Comparison of ENCODE assay signal across 21 cellular contexts in genomic region chr11:125351045-125351867, GRCh38.
"Had no signal": no experiment of that assay in that cellular context is flagged by ENCODE, and none has a peak within 500 bp of the region (broad histone marks: within the 10 kb centered on the region; RNA-seq: fewer than 3 reads in every experiment).

No MANE protein-coding gene starts in this region.

- H3K27ac Mint-ChIP-seq: activated T-helper 17 cell treated with anti-CD3 and anti-CD28 coated beads, Interleukin-2, amount 50 U/mL, for 72 hours; dendritic cell treated with granulocyte-macrophage colony-stimulating factor and Interleukin-4, amounts not matched to agents 40 ng/mL and 50 ng/mL, for 4 days; effector memory CD8-positive, alpha-beta T cell; natural killer cell; progenitor cell of endocrine pancreas had no signal

- H3K9me3 ChIP-seq: heart left ventricle, left ventricle myocardium inferior, right atrium auricular region, suprapubic skin, upper lobe of right lung had no signal

- H3K36me3 ChIP-seq: left ventricle myocardium inferior, right atrium auricular region, suprapubic skin, upper lobe of right lung had no signal

- ATAC-seq: activated T-helper 17 cell treated with anti-CD3 and anti-CD28 coated beads, Interleukin-2, amount 50 U/mL, for 72 hours; effector memory CD8-positive, alpha-beta T cell; heart left ventricle; natural killer cell; stimulated activated naive CD8-positive, alpha-beta T cell treated with anti-CD3 and anti-CD28 coated beads, Interleukin-15, Interleukin-2, amounts not matched to agents 100 U/mL and 50 U/mL, for 24 hours; upper lobe of right lung had no signal

- H3K9me3 Mint-ChIP-seq: activated T-helper 17 cell treated with anti-CD3 and anti-CD28 coated beads, Interleukin-2, amount 50 U/mL, for 72 hours; dendritic cell treated with granulocyte-macrophage colony-stimulating factor and Interleukin-4, amounts not matched to agents 40 ng/mL and 50 ng/mL, for 4 days; effector memory CD8-positive, alpha-beta T cell; natural killer cell had no signal

- DNase-seq: activated CD4-positive, CD25-positive, alpha-beta regulatory T cell treated with anti-CD3 and anti-CD28 coated beads, Interleukin-2, amount 50 U/mL, for 72 hours; activated naive CD4-positive, alpha-beta T cell treated with Interleukin-2 at 50 U/mL for 16 hours; activated T-cell treated with anti-CD3 and anti-CD28 coated beads for 4 hours; cerebellar nuclear complex; effector memory CD8-positive, alpha-beta T cell; left ventricle myocardium inferior; mesendoderm; natural killer cell; nucleus accumbens; stimulated activated CD4-positive, alpha-beta T cell treated with anti-CD3 and anti-CD28 coated beads, Interleukin-4, amount 100 ng/mL, for 4 hours; stimulated activated CD8-positive, alpha-beta memory T cell treated with anti-CD3 and anti-CD28 coated beads, Interleukin-4, amount 100 ng/mL, for 48 hours; stimulated activated naive CD8-positive, alpha-beta T cell treated with anti-CD3 and anti-CD28 coated beads, Interleukin-15, Interleukin-2, amounts not matched to agents 100 U/mL and 50 U/mL, for 24 hours; T-helper 9 cell; upper lobe of right lung had no signal

- H3K4me3 ChIP-seq: heart left ventricle, left ventricle myocardium inferior, right atrium auricular region, skin epidermis, suprapubic skin, upper lobe of right lung had no signal

- H3K27me3 Mint-ChIP-seq: progenitor cell of endocrine pancreas had no signal

- H3K27ac ChIP-seq: heart left ventricle, left ventricle myocardium inferior, right atrium auricular region, skin epidermis, suprapubic skin, upper lobe of right lung had no signal

- H3K27me3 ChIP-seq: heart left ventricle, right atrium auricular region, suprapubic skin, upper lobe of right lung had no signal

- H3K36me3 Mint-ChIP-seq: natural killer cell had no signal

- H3K4me3 Mint-ChIP-seq: activated T-helper 17 cell treated with anti-CD3 and anti-CD28 coated beads, Interleukin-2, amount 50 U/mL, for 72 hours; dendritic cell treated with granulocyte-macrophage colony-stimulating factor and Interleukin-4, amounts not matched to agents 40 ng/mL and 50 ng/mL, for 4 days; natural killer cell had no signal
